ENCODE assay signal across 1 cellular context in the genomic region with DNA sequence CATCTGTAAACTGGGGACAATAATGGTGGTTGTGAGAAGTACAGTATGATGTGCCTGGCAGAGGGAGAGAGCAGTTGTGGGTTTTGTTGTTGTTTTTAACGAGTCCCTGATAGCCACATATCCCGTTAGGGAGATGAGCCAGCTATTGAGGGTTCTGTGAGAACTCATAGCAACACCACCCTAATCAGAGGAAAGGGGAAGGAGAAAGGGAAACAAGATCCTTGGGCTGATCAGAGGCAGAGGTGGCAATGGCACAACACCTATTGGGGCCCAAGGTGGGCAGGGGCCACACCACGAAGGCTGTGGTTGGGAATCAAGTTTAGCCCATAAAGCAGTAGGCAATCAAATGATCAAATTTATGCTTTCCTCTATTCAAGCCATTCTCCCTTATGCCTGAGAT.
TF ChIP-seq lines count a peak whose summit lies in the region.

No MANE protein-coding gene starts in this region.

TF ChIP-seq in IMR-90, 13 proteins besides CTCF, POLR2A, EP300 and RAD21:
- TF ChIP-seq CHD1 (IDR thresholded peaks at IDR 0.05; ENCODE audit: low read depth, low read length) (no peak), ELK1 (IDR thresholded peaks at IDR 0.05; ENCODE audit: borderline replicate concordance, low read depth, low read length) (no peak)
